8 cellular contexts compared by ENCODE assay signal in genomic region chr3:192879346-192880031, GRCh38. TPM values are rescaled to one million over a fixed set of nuclear protein-coding genes. Genes with fewer than 3 reads are reported as not detected.
A peak's percentile ranks its signal among the peaks of the same experiment; 100 is the strongest.
DNase-seq lines count a peak whose midpoint lies in the region; ATAC-seq and TF ChIP-seq lines count a peak whose summit lies in the region.

No MANE protein-coding gene starts in this region.

- H3K4me1 ChIP-seq in HUES6 (ENCODE audit: control insufficient read depth, insufficient read depth, low read length) (peaks cover 32% of the 10 kb centered on the region), breast epithelium (no peaks in the 10 kb centered on the region)

- H3K27ac ChIP-seq in HUES6 (ENCODE audit: low read depth, low read length) (peak overlapping the region; percentile 81; the same call in 1 of the 2 replicates), breast epithelium (peak overlapping the region; percentile 53 to 77)

- H3K9ac ChIP-seq in HUES6 (ENCODE audit: low read length): peak overlapping the region; percentile 63

- no peak for TF ChIP-seq CTCF in breast epithelium (IDR thresholded peaks at IDR 0.05)
- TF ChIP-seq CTCF in kidney epithelial cell (IDR thresholded peaks at IDR 0.05; ENCODE audit: insufficient read depth, low read length, poor library complexity, severe bottlenecking): no peak

- ATAC-seq in GM21515 (IDR thresholded peaks at IDR 0.05; ENCODE audit: unreplicated experiment) (no peak), HG02571 (IDR thresholded peaks at IDR 0.05; ENCODE audit: unreplicated experiment) (no peak)

- H3K9me3 ChIP-seq in HUES6 (ENCODE audit: control insufficient read depth, insufficient read depth, low read depth, low read length): no peaks in the 10 kb centered on the region
- H3K9me3 ChIP-seq in breast epithelium: no peaks in the 10 kb centered on the region

- H3K27me3 ChIP-seq in HUES6 (ENCODE audit: control insufficient read depth, insufficient read depth, low read length) (no peaks in the 10 kb centered on the region), breast epithelium (no peaks in the 10 kb centered on the region), kidney epithelial cell (ENCODE audit: control insufficient read depth, insufficient read depth, low read length) (no peaks in the 10 kb centered on the region)

- H3K4me3 ChIP-seq in HUES6 (ENCODE audit: low read depth, low read length): peak overlapping the region; percentile 1; the same call in 1 of the 2 replicates
- no peak overlapping the region for H3K4me3 ChIP-seq in breast epithelium
- no peak overlapping the region for H3K4me3 ChIP-seq in kidney epithelial cell (ENCODE audit: low read depth, low read length)

- DNase-seq in AG08396 (ENCODE audit: low spot score) (peak; percentile 88), breast epithelium (ENCODE audit: low spot score in 2 of 2) (peak; percentile 71 to 91), kidney epithelial cell (ENCODE audit: low read depth) (peak; percentile 97), nucleus accumbens (lab: John Stamatoyannopoulos, UW) (no peak), cerebellar nuclear complex (lab: John Stamatoyannopoulos, UW) (no peak)

- no peak for TF ChIP-seq POLR2A in breast epithelium (IDR thresholded peaks at IDR 0.05)

- H3K36me3 ChIP-seq in HUES6 (ENCODE audit: control insufficient read depth, insufficient read depth, low read length): no peaks in the 10 kb centered on the region; the same call in 1 of the 2 replicates
- no peaks in the 10 kb centered on the region for H3K36me3 ChIP-seq in breast epithelium
- H3K36me3 ChIP-seq in kidney epithelial cell (ENCODE audit: control insufficient read depth, insufficient read depth, low read length): no peaks in the 10 kb centered on the region

- intact Hi-C loops in breast epithelium (cut with DNase I; ENCODE audit: low total_unique reads): no loop called here

RNA-seq across cellular contexts. Expression of gene MB21D2, which starts 38.2 kb away (rescaled TPM):
- total RNA-seq in breast epithelium (10 to 100 TPM in 1 of 3 donors, 1 to 10 TPM in 2; 4.0 to 11.9 (median 6.2) TPM), kidney epithelial cell (16.6 and 18.9 TPM in 2 replicates)

Comparison
In these comparisons a context has a peak if more than half of its experiments do, and no peak if none do; other contexts are left out.
1. DNase-seq: peak in AG08396 (single experiment), breast epithelium (2 of 2) and kidney epithelial cell (single experiment); none in nucleus accumbens (0 of 56) and cerebellar nuclear complex (0 of 2).